ENCODE assay signal across 1 cellular context in genomic region chr18:35513181-35513932, GRCh38.
TF ChIP-seq lines count a peak whose summit lies in the region.

No MANE protein-coding gene starts in this region.

TF ChIP-seq in Ishikawa, 13 proteins besides CTCF, POLR2A, EP300 and RAD21:
- TF ChIP-seq, protein P1, sequence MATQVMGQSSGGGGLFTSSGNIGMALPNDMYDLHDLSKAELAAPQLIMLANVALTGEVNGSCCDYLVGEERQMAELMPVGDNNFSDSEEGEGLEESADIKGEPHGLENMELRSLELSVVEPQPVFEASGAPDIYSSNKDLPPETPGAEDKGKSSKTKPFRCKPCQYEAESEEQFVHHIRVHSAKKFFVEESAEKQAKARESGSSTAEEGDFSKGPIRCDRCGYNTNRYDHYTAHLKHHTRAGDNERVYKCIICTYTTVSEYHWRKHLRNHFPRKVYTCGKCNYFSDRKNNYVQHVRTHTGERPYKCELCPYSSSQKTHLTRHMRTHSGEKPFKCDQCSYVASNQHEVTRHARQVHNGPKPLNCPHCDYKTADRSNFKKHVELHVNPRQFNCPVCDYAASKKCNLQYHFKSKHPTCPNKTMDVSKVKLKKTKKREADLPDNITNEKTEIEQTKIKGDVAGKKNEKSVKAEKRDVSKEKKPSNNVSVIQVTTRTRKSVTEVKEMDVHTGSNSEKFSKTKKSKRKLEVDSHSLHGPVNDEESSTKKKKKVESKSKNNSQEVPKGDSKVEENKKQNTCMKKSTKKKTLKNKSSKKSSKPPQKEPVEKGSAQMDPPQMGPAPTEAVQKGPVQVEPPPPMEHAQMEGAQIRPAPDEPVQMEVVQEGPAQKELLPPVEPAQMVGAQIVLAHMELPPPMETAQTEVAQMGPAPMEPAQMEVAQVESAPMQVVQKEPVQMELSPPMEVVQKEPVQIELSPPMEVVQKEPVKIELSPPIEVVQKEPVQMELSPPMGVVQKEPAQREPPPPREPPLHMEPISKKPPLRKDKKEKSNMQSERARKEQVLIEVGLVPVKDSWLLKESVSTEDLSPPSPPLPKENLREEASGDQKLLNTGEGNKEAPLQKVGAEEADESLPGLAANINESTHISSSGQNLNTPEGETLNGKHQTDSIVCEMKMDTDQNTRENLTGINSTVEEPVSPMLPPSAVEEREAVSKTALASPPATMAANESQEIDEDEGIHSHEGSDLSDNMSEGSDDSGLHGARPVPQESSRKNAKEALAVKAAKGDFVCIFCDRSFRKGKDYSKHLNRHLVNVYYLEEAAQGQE (IDR thresholded peaks at IDR 0.05; ENCODE audit: low read depth): no peak
- TF ChIP-seq CREB1 (IDR thresholded peaks at IDR 0.05; ENCODE audit: low read depth): no peak
- TF ChIP-seq TEAD4 (IDR thresholded peaks at IDR 0.05): peak; percentile 92
- TF ChIP-seq, protein P2, sequence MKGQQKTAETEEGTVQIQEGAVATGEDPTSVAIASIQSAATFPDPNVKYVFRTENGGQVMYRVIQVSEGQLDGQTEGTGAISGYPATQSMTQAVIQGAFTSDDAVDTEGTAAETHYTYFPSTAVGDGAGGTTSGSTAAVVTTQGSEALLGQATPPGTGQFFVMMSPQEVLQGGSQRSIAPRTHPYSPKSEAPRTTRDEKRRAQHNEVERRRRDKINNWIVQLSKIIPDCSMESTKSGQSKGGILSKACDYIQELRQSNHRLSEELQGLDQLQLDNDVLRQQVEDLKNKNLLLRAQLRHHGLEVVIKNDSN (IDR thresholded peaks at IDR 0.05): peak; percentile 28; the same call in 1 of the 2 replicates
- peak; percentile 48; the same call in 1 of the 2 replicates for TF ChIP-seq EGR1 (IDR thresholded peaks at IDR 0.05)
- 0 out of 2 replicates have a peak, but pooled peaks have one; percentile 50 for TF ChIP-seq YY1 (IDR thresholded peaks at IDR 0.05; ENCODE audit: low read depth)
- TF ChIP-seq ZBTB7A (IDR thresholded peaks at IDR 0.05; ENCODE audit: low read depth): no peak
- peak; percentile 70; the same call in 1 of the 2 replicates for TF ChIP-seq FOXM1 (IDR thresholded peaks at IDR 0.05; ENCODE audit: borderline replicate concordance, low read depth)
- no peak for TF ChIP-seq TAF1 (IDR thresholded peaks at IDR 0.05; ENCODE audit: low read depth)
- TF ChIP-seq, protein P3, sequence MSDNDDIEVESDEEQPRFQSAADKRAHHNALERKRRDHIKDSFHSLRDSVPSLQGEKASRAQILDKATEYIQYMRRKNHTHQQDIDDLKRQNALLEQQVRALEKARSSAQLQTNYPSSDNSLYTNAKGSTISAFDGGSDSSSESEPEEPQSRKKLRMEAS (IDR thresholded peaks at IDR 0.05): peak; percentile 86
- peak; percentile 89 for TF ChIP-seq TCF12 (IDR thresholded peaks at IDR 0.05; ENCODE audit: low read depth)
- peak; percentile 26; the same call in 1 of the 2 replicates for TF ChIP-seq CEBPB (IDR thresholded peaks at IDR 0.05)
- peak; percentile 61; the same call in 1 of the 2 replicates for TF ChIP-seq NFIC (IDR thresholded peaks at IDR 0.05)
